Comparison of ENCODE assay signal across 1 cellular context in the genomic region with DNA sequence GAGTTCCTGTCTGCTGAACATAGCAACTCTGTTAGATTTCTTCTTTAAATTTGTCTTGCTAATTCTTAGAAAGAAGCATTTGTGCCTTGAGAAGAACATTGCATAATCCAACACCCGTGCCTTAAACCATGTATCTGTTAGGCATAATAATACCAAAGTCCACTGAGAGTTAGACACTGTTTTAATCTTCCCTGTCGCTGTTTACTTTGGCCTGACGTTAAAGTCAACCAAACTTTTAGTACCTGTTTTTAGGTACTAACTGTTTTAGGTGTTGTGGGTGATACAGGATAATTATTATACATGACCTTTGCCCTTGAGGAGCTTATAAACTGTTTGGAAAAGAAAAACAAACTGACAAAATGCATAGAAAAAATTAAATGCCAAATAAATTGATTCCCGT.
TF ChIP-seq lines count a peak whose summit lies in the region.

No MANE protein-coding gene starts in this region.

TF ChIP-seq in HepG2, 621 proteins besides CTCF, POLR2A, EP300 and RAD21 (continued from another document and continues in another):
- TF ChIP-seq, protein P1, sequence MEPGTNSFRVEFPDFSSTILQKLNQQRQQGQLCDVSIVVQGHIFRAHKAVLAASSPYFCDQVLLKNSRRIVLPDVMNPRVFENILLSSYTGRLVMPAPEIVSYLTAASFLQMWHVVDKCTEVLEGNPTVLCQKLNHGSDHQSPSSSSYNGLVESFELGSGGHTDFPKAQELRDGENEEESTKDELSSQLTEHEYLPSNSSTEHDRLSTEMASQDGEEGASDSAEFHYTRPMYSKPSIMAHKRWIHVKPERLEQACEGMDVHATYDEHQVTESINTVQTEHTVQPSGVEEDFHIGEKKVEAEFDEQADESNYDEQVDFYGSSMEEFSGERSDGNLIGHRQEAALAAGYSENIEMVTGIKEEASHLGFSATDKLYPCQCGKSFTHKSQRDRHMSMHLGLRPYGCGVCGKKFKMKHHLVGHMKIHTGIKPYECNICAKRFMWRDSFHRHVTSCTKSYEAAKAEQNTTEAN (CRISPR knock-in tag; conservative IDR thresholded peaks at IDR 0.05) = no peak
- TF ChIP-seq ATF7-NPFF (CRISPR knock-in tag; IDR thresholded peaks at IDR 0.05; ENCODE audit: low read depth) = no peak
- no peak for TF ChIP-seq ZNF337 (CRISPR knock-in tag; IDR thresholded peaks at IDR 0.05; ENCODE audit: borderline replicate concordance, low read depth)
- TF ChIP-seq, protein P2, sequence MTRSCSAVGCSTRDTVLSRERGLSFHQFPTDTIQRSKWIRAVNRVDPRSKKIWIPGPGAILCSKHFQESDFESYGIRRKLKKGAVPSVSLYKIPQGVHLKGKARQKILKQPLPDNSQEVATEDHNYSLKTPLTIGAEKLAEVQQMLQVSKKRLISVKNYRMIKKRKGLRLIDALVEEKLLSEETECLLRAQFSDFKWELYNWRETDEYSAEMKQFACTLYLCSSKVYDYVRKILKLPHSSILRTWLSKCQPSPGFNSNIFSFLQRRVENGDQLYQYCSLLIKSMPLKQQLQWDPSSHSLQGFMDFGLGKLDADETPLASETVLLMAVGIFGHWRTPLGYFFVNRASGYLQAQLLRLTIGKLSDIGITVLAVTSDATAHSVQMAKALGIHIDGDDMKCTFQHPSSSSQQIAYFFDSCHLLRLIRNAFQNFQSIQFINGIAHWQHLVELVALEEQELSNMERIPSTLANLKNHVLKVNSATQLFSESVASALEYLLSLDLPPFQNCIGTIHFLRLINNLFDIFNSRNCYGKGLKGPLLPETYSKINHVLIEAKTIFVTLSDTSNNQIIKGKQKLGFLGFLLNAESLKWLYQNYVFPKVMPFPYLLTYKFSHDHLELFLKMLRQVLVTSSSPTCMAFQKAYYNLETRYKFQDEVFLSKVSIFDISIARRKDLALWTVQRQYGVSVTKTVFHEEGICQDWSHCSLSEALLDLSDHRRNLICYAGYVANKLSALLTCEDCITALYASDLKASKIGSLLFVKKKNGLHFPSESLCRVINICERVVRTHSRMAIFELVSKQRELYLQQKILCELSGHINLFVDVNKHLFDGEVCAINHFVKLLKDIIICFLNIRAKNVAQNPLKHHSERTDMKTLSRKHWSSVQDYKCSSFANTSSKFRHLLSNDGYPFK (CRISPR knock-in tag; IDR thresholded peaks at IDR 0.05; ENCODE audit: borderline replicate concordance) = no peak
- TF ChIP-seq, protein P3, sequence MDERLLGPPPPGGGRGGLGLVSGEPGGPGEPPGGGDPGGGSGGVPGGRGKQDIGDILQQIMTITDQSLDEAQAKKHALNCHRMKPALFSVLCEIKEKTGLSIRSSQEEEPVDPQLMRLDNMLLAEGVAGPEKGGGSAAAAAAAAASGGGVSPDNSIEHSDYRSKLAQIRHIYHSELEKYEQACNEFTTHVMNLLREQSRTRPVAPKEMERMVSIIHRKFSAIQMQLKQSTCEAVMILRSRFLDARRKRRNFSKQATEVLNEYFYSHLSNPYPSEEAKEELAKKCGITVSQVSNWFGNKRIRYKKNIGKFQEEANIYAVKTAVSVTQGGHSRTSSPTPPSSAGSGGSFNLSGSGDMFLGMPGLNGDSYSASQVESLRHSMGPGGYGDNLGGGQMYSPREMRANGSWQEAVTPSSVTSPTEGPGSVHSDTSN (CRISPR knock-in tag; IDR thresholded peaks at IDR 0.05) = no peak
- TF ChIP-seq JARID2 (CRISPR knock-in tag; IDR thresholded peaks at IDR 0.05; ENCODE audit: insufficient replicate concordance) = no peak
- no peak for TF ChIP-seq HOXA5 (CRISPR knock-in tag; IDR thresholded peaks at IDR 0.05)
- TF ChIP-seq HHEX (CRISPR knock-in tag; IDR thresholded peaks at IDR 0.05) = no peak
- TF ChIP-seq CBX1 (IDR thresholded peaks at IDR 0.05; ENCODE audit: low read depth) = no peak
- no peak for TF ChIP-seq MXI1 (IDR thresholded peaks at IDR 0.05; ENCODE audit: borderline replicate concordance, low read depth, low read length)
- no peak for TF ChIP-seq ARNT (IDR thresholded peaks at IDR 0.05)
- no peak for TF ChIP-seq TOPORS (CRISPR knock-in tag; IDR thresholded peaks at IDR 0.05)
- TF ChIP-seq ZNF75D (CRISPR knock-in tag; IDR thresholded peaks at IDR 0.05; ENCODE audit: borderline replicate concordance) = no peak
- TF ChIP-seq KMT2A (CRISPR knock-in tag; IDR thresholded peaks at IDR 0.05) = no peak
- TF ChIP-seq, protein P4, sequence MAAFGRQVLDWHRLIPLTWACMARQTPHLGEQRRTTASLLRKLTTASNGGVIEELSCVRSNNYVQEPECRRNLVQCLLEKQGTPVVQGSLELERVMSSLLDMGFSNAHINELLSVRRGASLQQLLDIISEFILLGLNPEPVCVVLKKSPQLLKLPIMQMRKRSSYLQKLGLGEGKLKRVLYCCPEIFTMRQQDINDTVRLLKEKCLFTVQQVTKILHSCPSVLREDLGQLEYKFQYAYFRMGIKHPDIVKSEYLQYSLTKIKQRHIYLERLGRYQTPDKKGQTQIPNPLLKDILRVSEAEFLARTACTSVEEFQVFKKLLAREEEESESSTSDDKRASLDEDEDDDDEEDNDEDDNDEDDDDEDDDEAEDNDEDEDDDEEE (CRISPR knock-in tag; IDR thresholded peaks at IDR 0.05) = no peak
- TF ChIP-seq MBD4 (IDR thresholded peaks at IDR 0.05; ENCODE audit: borderline replicate concordance, low read length) = no peak
- TF ChIP-seq, protein P5, sequence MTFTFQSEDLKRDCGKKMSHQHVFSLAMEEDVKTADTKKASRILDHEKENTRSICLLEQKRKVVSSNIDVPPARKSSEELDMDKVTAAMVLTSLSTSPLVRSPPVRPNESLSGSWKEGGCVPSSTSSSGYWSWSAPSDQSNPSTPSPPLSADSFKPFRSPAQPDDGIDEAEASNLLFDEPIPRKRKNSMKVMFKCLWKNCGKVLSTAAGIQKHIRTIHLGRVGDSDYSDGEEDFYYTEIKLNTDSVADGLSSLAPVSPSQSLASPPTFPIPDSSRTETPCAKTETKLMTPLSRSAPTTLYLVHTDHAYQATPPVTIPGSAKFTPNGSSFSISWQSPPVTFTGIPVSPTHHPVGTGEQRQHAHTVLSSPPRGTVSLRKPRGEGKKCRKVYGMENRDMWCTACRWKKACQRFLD (CRISPR knock-in tag; IDR thresholded peaks at IDR 0.05; ENCODE audit: borderline replicate concordance) = no peak
- TF ChIP-seq, protein P6, sequence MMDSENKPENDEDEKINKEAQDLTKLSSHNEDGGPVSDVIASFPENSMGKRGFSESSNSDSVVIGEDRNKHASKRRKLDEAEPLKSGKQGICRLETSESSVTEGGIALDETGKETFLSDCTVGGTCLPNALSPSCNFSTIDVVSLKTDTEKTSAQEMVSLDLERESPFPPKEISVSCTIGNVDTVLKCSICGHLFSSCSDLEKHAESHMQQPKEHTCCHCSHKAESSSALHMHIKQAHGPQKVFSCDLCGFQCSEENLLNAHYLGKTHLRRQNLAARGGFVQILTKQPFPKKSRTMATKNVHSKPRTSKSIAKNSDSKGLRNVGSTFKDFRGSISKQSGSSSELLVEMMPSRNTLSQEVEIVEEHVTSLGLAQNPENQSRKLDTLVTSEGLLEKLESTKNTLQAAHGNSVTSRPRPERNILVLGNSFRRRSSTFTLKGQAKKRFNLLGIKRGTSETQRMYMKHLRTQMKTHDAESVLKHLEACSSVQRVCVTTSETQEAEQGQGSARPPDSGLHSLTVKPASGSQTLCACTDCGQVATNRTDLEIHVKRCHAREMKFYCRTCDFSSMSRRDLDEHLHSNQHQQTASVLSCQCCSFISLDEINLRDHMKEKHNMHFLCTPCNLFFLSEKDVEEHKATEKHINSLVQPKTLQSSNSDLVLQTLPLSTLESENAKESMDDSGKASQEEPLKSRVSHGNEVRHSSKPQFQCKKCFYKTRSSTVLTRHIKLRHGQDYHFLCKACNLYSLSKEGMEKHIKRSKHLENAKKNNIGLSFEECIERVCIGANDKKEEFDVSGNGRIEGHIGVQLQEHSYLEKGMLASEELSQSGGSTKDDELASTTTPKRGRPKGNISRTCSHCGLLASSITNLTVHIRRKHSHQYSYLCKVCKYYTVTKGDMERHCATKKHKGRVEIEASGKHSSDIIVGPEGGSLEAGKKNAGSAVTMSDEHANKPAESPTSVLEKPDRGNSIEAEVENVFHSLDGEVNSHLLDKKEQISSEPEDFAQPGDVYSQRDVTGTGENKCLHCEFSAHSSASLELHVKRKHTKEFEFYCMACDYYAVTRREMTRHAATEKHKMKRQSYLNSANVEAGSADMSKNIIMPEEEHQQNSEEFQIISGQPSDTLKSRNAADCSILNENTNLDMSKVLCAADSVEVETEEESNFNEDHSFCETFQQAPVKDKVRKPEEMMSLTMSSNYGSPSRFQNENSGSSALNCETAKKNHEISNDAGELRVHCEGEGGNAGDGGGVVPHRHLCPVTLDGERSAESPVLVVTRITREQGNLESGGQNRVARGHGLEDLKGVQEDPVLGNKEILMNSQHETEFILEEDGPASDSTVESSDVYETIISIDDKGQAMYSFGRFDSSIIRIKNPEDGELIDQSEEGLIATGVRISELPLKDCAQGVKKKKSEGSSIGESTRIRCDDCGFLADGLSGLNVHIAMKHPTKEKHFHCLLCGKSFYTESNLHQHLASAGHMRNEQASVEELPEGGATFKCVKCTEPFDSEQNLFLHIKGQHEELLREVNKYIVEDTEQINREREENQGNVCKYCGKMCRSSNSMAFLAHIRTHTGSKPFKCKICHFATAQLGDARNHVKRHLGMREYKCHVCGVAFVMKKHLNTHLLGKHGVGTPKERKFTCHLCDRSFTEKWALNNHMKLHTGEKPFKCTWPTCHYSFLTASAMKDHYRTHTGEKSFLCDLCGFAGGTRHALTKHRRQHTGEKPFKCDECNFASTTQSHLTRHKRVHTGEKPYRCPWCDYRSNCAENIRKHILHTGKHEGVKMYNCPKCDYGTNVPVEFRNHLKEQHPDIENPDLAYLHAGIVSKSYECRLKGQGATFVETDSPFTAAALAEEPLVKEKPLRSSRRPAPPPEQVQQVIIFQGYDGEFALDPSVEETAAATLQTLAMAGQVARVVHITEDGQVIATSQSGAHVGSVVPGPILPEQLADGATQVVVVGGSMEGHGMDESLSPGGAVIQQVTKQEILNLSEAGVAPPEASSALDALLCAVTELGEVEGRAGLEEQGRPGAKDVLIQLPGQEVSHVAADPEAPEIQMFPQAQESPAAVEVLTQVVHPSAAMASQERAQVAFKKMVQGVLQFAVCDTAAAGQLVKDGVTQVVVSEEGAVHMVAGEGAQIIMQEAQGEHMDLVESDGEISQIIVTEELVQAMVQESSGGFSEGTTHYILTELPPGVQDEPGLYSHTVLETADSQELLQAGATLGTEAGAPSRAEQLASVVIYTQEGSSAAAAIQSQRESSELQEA (CRISPR knock-in tag; IDR thresholded peaks at IDR 0.05; ENCODE audit: not compliant biosample characterization) = no peak
- TF ChIP-seq HNRNPL (IDR thresholded peaks at IDR 0.05; ENCODE audit: low read depth, low read length) = no peak
- TF ChIP-seq ZNF20 (CRISPR knock-in tag; IDR thresholded peaks at IDR 0.05) = no peak
- no peak for TF ChIP-seq ZNF780A (CRISPR knock-in tag; IDR thresholded peaks at IDR 0.05)
- TF ChIP-seq TBP (CRISPR knock-in tag; IDR thresholded peaks at IDR 0.05) = no peak
- 0 out of 2 replicates have a peak, but pooled peaks have one; percentile 33 for TF ChIP-seq ZSCAN9 (CRISPR knock-in tag; IDR thresholded peaks at IDR 0.05; ENCODE audit: borderline replicate concordance)
- no peak for TF ChIP-seq RFX1 (IDR thresholded peaks at IDR 0.05)
- no peak for TF ChIP-seq GLI4 (CRISPR knock-in tag; IDR thresholded peaks at IDR 0.05; ENCODE audit: borderline replicate concordance)
- no peak for TF ChIP-seq HDAC6 (IDR thresholded peaks at IDR 0.05; ENCODE audit: low read depth, low read length)
- no peak for TF ChIP-seq ZNF563 (CRISPR knock-in tag; IDR thresholded peaks at IDR 0.05)
- TF ChIP-seq WIZ (CRISPR knock-in tag; IDR thresholded peaks at IDR 0.05) = no peak
- TF ChIP-seq, protein P7, sequence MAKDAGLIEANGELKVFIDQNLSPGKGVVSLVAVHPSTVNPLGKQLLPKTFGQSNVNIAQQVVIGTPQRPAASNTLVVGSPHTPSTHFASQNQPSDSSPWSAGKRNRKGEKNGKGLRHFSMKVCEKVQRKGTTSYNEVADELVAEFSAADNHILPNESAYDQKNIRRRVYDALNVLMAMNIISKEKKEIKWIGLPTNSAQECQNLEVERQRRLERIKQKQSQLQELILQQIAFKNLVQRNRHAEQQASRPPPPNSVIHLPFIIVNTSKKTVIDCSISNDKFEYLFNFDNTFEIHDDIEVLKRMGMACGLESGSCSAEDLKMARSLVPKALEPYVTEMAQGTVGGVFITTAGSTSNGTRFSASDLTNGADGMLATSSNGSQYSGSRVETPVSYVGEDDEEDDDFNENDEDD (CRISPR knock-in tag; IDR thresholded peaks at IDR 0.05; ENCODE audit: borderline replicate concordance) = no peak
- TF ChIP-seq PCBP1 (IDR thresholded peaks at IDR 0.05; ENCODE audit: borderline replicate concordance, low read depth, low read length) = no peak
- TF ChIP-seq HNRNPUL1 (IDR thresholded peaks at IDR 0.05; ENCODE audit: low read depth, low read length) = no peak
- TF ChIP-seq HDAC2 (CRISPR knock-in tag; IDR thresholded peaks at IDR 0.05) = peak; percentile 37; the same call in 1 of the 2 replicates
- no peak for TF ChIP-seq ZNF547 (CRISPR knock-in tag; IDR thresholded peaks at IDR 0.05)
- TF ChIP-seq, protein P8, sequence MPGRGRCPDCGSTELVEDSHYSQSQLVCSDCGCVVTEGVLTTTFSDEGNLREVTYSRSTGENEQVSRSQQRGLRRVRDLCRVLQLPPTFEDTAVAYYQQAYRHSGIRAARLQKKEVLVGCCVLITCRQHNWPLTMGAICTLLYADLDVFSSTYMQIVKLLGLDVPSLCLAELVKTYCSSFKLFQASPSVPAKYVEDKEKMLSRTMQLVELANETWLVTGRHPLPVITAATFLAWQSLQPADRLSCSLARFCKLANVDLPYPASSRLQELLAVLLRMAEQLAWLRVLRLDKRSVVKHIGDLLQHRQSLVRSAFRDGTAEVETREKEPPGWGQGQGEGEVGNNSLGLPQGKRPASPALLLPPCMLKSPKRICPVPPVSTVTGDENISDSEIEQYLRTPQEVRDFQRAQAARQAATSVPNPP (CRISPR knock-in tag; IDR thresholded peaks at IDR 0.05) = no peak
- TF ChIP-seq GTF3A (CRISPR knock-in tag; conservative IDR thresholded peaks at IDR 0.05) = no peak
- TF ChIP-seq RFX5 (IDR thresholded peaks at IDR 0.05; ENCODE audit: low read depth, low read length) = no peak
- TF ChIP-seq, protein P9, sequence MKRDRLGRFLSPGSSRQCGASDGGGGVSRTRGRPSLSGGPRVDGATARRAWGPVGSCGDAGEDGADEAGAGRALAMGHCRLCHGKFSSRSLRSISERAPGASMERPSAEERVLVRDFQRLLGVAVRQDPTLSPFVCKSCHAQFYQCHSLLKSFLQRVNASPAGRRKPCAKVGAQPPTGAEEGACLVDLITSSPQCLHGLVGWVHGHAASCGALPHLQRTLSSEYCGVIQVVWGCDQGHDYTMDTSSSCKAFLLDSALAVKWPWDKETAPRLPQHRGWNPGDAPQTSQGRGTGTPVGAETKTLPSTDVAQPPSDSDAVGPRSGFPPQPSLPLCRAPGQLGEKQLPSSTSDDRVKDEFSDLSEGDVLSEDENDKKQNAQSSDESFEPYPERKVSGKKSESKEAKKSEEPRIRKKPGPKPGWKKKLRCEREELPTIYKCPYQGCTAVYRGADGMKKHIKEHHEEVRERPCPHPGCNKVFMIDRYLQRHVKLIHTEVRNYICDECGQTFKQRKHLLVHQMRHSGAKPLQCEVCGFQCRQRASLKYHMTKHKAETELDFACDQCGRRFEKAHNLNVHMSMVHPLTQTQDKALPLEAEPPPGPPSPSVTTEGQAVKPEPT (CRISPR knock-in tag; IDR thresholded peaks at IDR 0.05; ENCODE audit: low read depth) = no peak
- no peak for TF ChIP-seq STAT5B (CRISPR knock-in tag; IDR thresholded peaks at IDR 0.05)
- TF ChIP-seq ZNF224 (CRISPR knock-in tag; IDR thresholded peaks at IDR 0.05) = no peak
- no peak for TF ChIP-seq ZSCAN30 (CRISPR knock-in tag; IDR thresholded peaks at IDR 0.05)
- TF ChIP-seq MEIS2 (CRISPR knock-in tag; IDR thresholded peaks at IDR 0.05) = no peak
